ENCODE assay signal across 8 cellular contexts in genomic region chr3:126540342-126540849, GRCh38. TPM values are rescaled to one million over a fixed set of nuclear protein-coding genes. Genes with fewer than 3 reads are reported as not detected.
DNase-seq lines count a peak whose midpoint lies in the region; ATAC-seq, FAIRE-seq and TF ChIP-seq lines count a peak whose summit lies in the region.

No MANE protein-coding gene starts in this region.

- POLR2A ChIA-PET in K562 (lab: Yijun Ruan, JAX): no interaction called here

- H3K4me1 ChIP-seq in K562 (replicated peaks in 1 of 2; ENCODE audit: control insufficient read depth in 2 of 2, insufficient read depth in 2 of 2, low read length in 2 of 2): peaks cover 14 to 23% of the 10 kb centered on the region in 2 experiments
- peaks cover 2 to 37% (median 20%) of the 10 kb centered on the region in 4 donors for H3K4me1 ChIP-seq in liver (ENCODE audit: control insufficient read depth in 4 of 4, insufficient read depth in 4 of 4, low read length in 3 of 4)
- no peaks in the 10 kb centered on the region for H3K4me1 ChIP-seq in small intestine (ENCODE audit: control insufficient read depth in 2 of 2, insufficient read depth in 1 of 2, low read depth in 1 of 2, low read length in 1 of 2)
- H3K4me1 ChIP-seq in Karpas-422 (ENCODE audit: low read length): no peaks in the 10 kb centered on the region

- no peak overlapping the region for H3K27ac Mint-ChIP-seq in stimulated activated memory B cell treated with anti-CD40 and anti-IgM and Interleukin-4, amounts not matched to agents 10 μg/mL and 1 μg/mL and 100 μg/mL, for 72 hours

- peaks cover 6% of the 10 kb centered on the region for H3K4me1 Mint-ChIP-seq in stimulated activated memory B cell treated with anti-CD40 and anti-IgM and Interleukin-4, amounts not matched to agents 10 μg/mL and 1 μg/mL and 100 μg/mL, for 72 hours

- no peaks in the 10 kb centered on the region for H3K79me2 ChIP-seq in K562 (ENCODE audit: control insufficient read depth, insufficient read depth, low read length)
- H3K79me2 ChIP-seq in Karpas-422 (ENCODE audit: low read length): no peaks in the 10 kb centered on the region

- no TSS peak for BruUV-seq in K562 (replicated peaks; lab: Mats Ljungman, UMichigan)

- DNase-seq in AG09309 (ENCODE audit: low read depth): peak; percentile 83
- DNase-seq in KG1 (lab: John Stamatoyannopoulos, UW): peak; percentile 66
- peak in 1 of 4 experiments; percentile 45 for DNase-seq in K562 (ENCODE audit: extremely low read depth in 1 of 4, low spot score in 3 of 4)
- no peak for DNase-seq in small intestine
- no peak for DNase-seq in Karpas-422

- H3K27ac ChIP-seq in K562 (ENCODE audit: extremely low read depth, low read depth, low read length) (peak overlapping the region; percentile 75), liver (ENCODE audit: low read depth in 1 of 2, low read length in 2 of 2) (peak overlapping the region; percentile 21 to 51), small intestine (ENCODE audit: low read depth in 1 of 2, low read length in 1 of 2) (no peak overlapping the region), Karpas-422 (ENCODE audit: low read length) (no peak overlapping the region)

- H3K9me3 ChIP-seq in K562 (replicated peaks; ENCODE audit: control insufficient read depth, insufficient read depth, low read depth, low read length) (peaks cover 2% of the 10 kb centered on the region), liver (ENCODE audit: control insufficient read depth in 4 of 4, low read length in 3 of 4) (no peaks in the 10 kb centered on the region), small intestine (ENCODE audit: control insufficient read depth, low read depth) (no peaks in the 10 kb centered on the region), Karpas-422 (ENCODE audit: low read length) (no peaks in the 10 kb centered on the region)

- H3K36me3 ChIP-seq in K562 (ENCODE audit: control insufficient read depth, insufficient read depth, low read length) (no peaks in the 10 kb centered on the region), liver (ENCODE audit: control insufficient read depth in 4 of 4, insufficient read depth in 3 of 4, low read depth in 1 of 4, low read length in 3 of 4) (peaks cover 0 to 8% (median 0%) of the 10 kb centered on the region in 4 donors), small intestine (ENCODE audit: control insufficient read depth in 2 of 2, insufficient read depth in 2 of 2, low read length in 2 of 2) (no peaks in the 10 kb centered on the region), Karpas-422 (ENCODE audit: insufficient read depth, low read length) (no peaks in the 10 kb centered on the region)

- 23% methylated on average over 9 of the region's 9 CpGs for WGBS in K562 (ENCODE audit: insufficient coverage, low coverage, missing lambda C conversion rate)
- 42% methylated on average over 9 of the region's 9 CpGs for WGBS in liver
- WGBS in small intestine, 3 donors: 45 to 58% (median 51%) methylated on average over 9 of the region's 9 CpGs

- no peaks in the 10 kb centered on the region for H3K9me2 ChIP-seq in Karpas-422 (replicated peaks; ENCODE audit: insufficient read depth, low read length)

- H3K27me3 Mint-ChIP-seq in stimulated activated memory B cell treated with anti-CD40 and anti-IgM and Interleukin-4, amounts not matched to agents 10 μg/mL and 1 μg/mL and 100 μg/mL, for 72 hours: peaks cover 22% of the 10 kb centered on the region

- H3K9ac ChIP-seq in K562 (ENCODE audit: insufficient read depth in 1 of 2, low read depth in 2 of 2, low read length in 2 of 2): peak overlapping the region in 1 of 2 experiments; percentile 28; a peak in 1 of 4 replicates
- H3K9ac ChIP-seq in liver (ENCODE audit: low read depth in 1 of 2, low read length in 2 of 2): no peak overlapping the region
- H3K9ac ChIP-seq in Karpas-422 (ENCODE audit: low read length): no peak overlapping the region

- CTCF ChIA-PET in K562 (lab: Yijun Ruan, JAX; ENCODE audit: low intra/inter-chr PET ratio): interaction anchor here (0.6 kb wide), 1 partner anchor 16 kb away, joined by 3 read pairs; no protein-coding TSS in a partner anchor

- H3K4me2 ChIP-seq in K562 (ENCODE audit: insufficient read depth, low read length) (peak overlapping the region; percentile 29; the same call in 1 of the 2 replicates), Karpas-422 (ENCODE audit: low read depth, low read length, poor library complexity, severe bottlenecking) (no peak overlapping the region)

- TF ChIP-seq RAD21 in K562 (CRISPR knock-in tag; conservative IDR thresholded peaks at IDR 0.05 in 1 of 2, IDR thresholded peaks at IDR 0.05 in 1 of 2) (no peak), liver (IDR thresholded peaks at IDR 0.05) (no peak)

- no peaks in the 10 kb centered on the region for H3K36me3 Mint-ChIP-seq in stimulated activated memory B cell treated with anti-CD40 and anti-IgM and Interleukin-4, amounts not matched to agents 10 μg/mL and 1 μg/mL and 100 μg/mL, for 72 hours

- H3K4me3 Mint-ChIP-seq in stimulated activated memory B cell treated with anti-CD40 and anti-IgM and Interleukin-4, amounts not matched to agents 10 μg/mL and 1 μg/mL and 100 μg/mL, for 72 hours: no peak overlapping the region

- no peak overlapping the region for H3K4me3 ChIP-seq in AG09309 (ENCODE audit: control insufficient read depth, low read depth, low read length)
- H3K4me3 ChIP-seq in K562: no peak overlapping the region
- no peak overlapping the region for H3K4me3 ChIP-seq in liver (ENCODE audit: low read depth in 1 of 3, low read length in 3 of 3)
- no peak overlapping the region for H3K4me3 ChIP-seq in small intestine (ENCODE audit: low read depth in 1 of 2, low read length in 2 of 2)
- H3K4me3 ChIP-seq in Karpas-422 (ENCODE audit: low read length): no peak overlapping the region

- TF ChIP-seq EP300 in K562 (IDR thresholded peaks at IDR 0.05; ENCODE audit: low read length): peak; percentile 75

- H3K27me3 ChIP-seq in K562 (ENCODE audit: control insufficient read depth in 2 of 2, insufficient read depth in 2 of 2, low read length in 2 of 2) (peaks cover 0 to under 1% of the 10 kb centered on the region in 2 experiments; a peak in 2 of 5 replicates), liver (ENCODE audit: control insufficient read depth in 4 of 4, insufficient read depth in 4 of 4, low read length in 3 of 4) (no peaks in the 10 kb centered on the region), small intestine (ENCODE audit: control insufficient read depth in 2 of 2, insufficient read depth in 2 of 2, low read length in 2 of 2) (no peaks in the 10 kb centered on the region), Karpas-422 (ENCODE audit: low read length) (no peaks in the 10 kb centered on the region)

- FAIRE-seq in K562 (lab: Jason Lieb, UNC) (peak; percentile 80), small intestine (lab: Jason Lieb, UNC) (no peak)

- H3K9me3 Mint-ChIP-seq in stimulated activated memory B cell treated with anti-CD40 and anti-IgM and Interleukin-4, amounts not matched to agents 10 μg/mL and 1 μg/mL and 100 μg/mL, for 72 hours: peaks cover 6% of the 10 kb centered on the region

- TF ChIP-seq CTCF in AG09309 (IDR thresholded peaks at IDR 0.05; ENCODE audit: control insufficient read depth, insufficient read depth, low read depth, low read length, missing control alignments): no peak
- TF ChIP-seq CTCF in K562 (IDR thresholded peaks at IDR 0.05 in 2 of 3, conservative IDR thresholded peaks at IDR 0.05 in 1 of 3; ENCODE audit: insufficient read depth in 2 of 3, low read depth in 1 of 3, low read length in 3 of 3): no peak
- TF ChIP-seq CTCF in liver (IDR thresholded peaks at IDR 0.05; ENCODE audit: low read depth, low read length, missing input control): no peak

- ATAC-seq in K562: peak; percentile 68
- no peak for ATAC-seq in HG02870 (IDR thresholded peaks at IDR 0.05; ENCODE audit: unreplicated experiment)
- no peak for ATAC-seq in stimulated activated memory B cell treated with anti-CD40 and anti-IgM and Interleukin-4, amounts not matched to agents 10 μg/mL and 1 μg/mL and 100 μg/mL, for 72 hours

- H2AFZ ChIP-seq in K562 (ENCODE audit: low read depth, low read length) (peak overlapping the region; percentile 83), Karpas-422 (ENCODE audit: low read length) (no peak overlapping the region)

- in situ Hi-C loops in K562 (cut with MboI): no loop called here

- intact Hi-C loops in K562 (cut with micrococcal nuclease): loop anchor here (2.0 kb wide), 1 partner anchor 64 kb away; no protein-coding TSS in a partner anchor

- no peaks in the 10 kb centered on the region for H3K9me1 ChIP-seq in K562 (ENCODE audit: control insufficient read depth, insufficient read depth, low read length)

- H4K20me1 ChIP-seq in K562 (replicated peaks; ENCODE audit: control insufficient read depth, insufficient read depth, low read length) (no peaks in the 10 kb centered on the region), Karpas-422 (ENCODE audit: insufficient read depth, low read depth, low read length) (0 out of 2 replicates have a peak, but pooled peaks cover 4% of the 10 kb centered on the region)

- no peak for TF ChIP-seq POLR2A in K562 (conservative IDR thresholded peaks at IDR 0.05)

RNA-seq across cellular contexts. Expression of gene CHST13, which starts 16.4 kb away (rescaled TPM):
- total RNA-seq in K562 (2011; cell fraction: chromatin; rRNA removed; ENCODE audit: low replicate concordance): not detected in 2 replicates
- not detected in 2 replicates for total RNA-seq in K562 (2011; cell fraction: nucleolus; rRNA removed)
- not detected in 2 replicates for total RNA-seq in K562 (2011; cell fraction: nucleoplasm; rRNA removed)
- total RNA-seq in K562 (2014; rRNA removed) (not detected in 2 replicates), K562 (2014; rRNA removed; fragmentation: Illumina TruSeq; extraction: Trizol) (not detected in 2 replicates), K562 (2015; rRNA removed; fragmentation: Illumina TruSeq; extraction: Trizol) (not detected in 2 replicates), K562 (2021) (not detected in 2 replicates), liver (10 to 100 TPM; 19.7 to 39.1 TPM)
- polyA plus RNA-seq in K562 (2011; rRNA removed) (not detected in 2 replicates), K562 (2014; fragmentation: Illumina TruSeq; extraction: Trizol) (not detected in 2 replicates), K562 (2014; fragmentation: Nextera tagmentation; extraction: Ambion mirVana) (not detected), K562 (2014; rRNA removed) (not detected in 2 replicates), liver (10 to 100 TPM; 22.1 to 28.3 TPM), small intestine (1 to 10 TPM in 1 of 3 donors, under 1 TPM in 2; 0.21 to 1.9 (median 0.89) TPM)
- polyA plus RNA-seq in K562 (2011; cell fraction: cytosol; rRNA removed): 0.09 TPM in 1 of 2 replicates, not detected in the other
- not detected in 2 replicates for polyA plus RNA-seq in K562 (2011; cell fraction: nucleus; rRNA removed)
- polyA plus RNA-seq in K562 (2012): 0.04 TPM in 1 of 2 replicates, not detected in the other
- not detected in 2 replicates for polyA minus RNA-seq in K562 (2011; rRNA and poly(A)+ RNA removed)
- not detected in 2 replicates for polyA minus RNA-seq in K562 (2011; cell fraction: cytosol; rRNA and poly(A)+ RNA removed)
- not detected in 2 replicates for polyA minus RNA-seq in K562 (2011; cell fraction: nucleus; rRNA and poly(A)+ RNA removed)
- total RNA-seq in Karpas-422 (2014; rRNA removed; shearing (Covaris generic); ENCODE audit: low replicate concordance): not detected in 2 replicates

RNA-seq across cellular contexts. Expression of gene C3orf22, which starts 18.3 kb away (rescaled TPM):
- not detected in 2 replicates for total RNA-seq in K562 (2011; cell fraction: chromatin; rRNA removed; ENCODE audit: low replicate concordance)
- total RNA-seq in K562 (2011; cell fraction: nucleolus; rRNA removed): not detected in 2 replicates
- not detected in 2 replicates for total RNA-seq in K562 (2011; cell fraction: nucleoplasm; rRNA removed)
- total RNA-seq in K562 (2014; rRNA removed): not detected in 2 replicates
- not detected in 2 replicates for total RNA-seq in K562 (2014; rRNA removed; fragmentation: Illumina TruSeq; extraction: Trizol)
- total RNA-seq in K562 (2015; rRNA removed; fragmentation: Illumina TruSeq; extraction: Trizol): not detected in 2 replicates
- total RNA-seq in K562 (2021): not detected in 2 replicates
- not detected in 2 replicates for polyA plus RNA-seq in K562 (2011; rRNA removed)
- not detected in 2 replicates for polyA plus RNA-seq in K562 (2011; cell fraction: cytosol; rRNA removed)
- polyA plus RNA-seq in K562 (2011; cell fraction: nucleus; rRNA removed): not detected in 2 replicates
- polyA plus RNA-seq in K562 (2012): not detected in 2 replicates
- polyA plus RNA-seq in K562 (2014; fragmentation: Illumina TruSeq; extraction: Trizol): not detected in 2 replicates
- not detected for polyA plus RNA-seq in K562 (2014; fragmentation: Nextera tagmentation; extraction: Ambion mirVana)
- polyA plus RNA-seq in K562 (2014; rRNA removed): not detected in 2 replicates
- polyA minus RNA-seq in K562 (2011; rRNA and poly(A)+ RNA removed): not detected in 2 replicates
- not detected in 2 replicates for polyA minus RNA-seq in K562 (2011; cell fraction: cytosol; rRNA and poly(A)+ RNA removed)
- not detected in 2 replicates for polyA minus RNA-seq in K562 (2011; cell fraction: nucleus; rRNA and poly(A)+ RNA removed)
- total RNA-seq in liver: not detected
- polyA plus RNA-seq in liver: not detected
- polyA plus RNA-seq in small intestine: not detected
- total RNA-seq in Karpas-422 (2014; rRNA removed; shearing (Covaris generic); ENCODE audit: low replicate concordance): not detected in 2 replicates

RNA-seq across cellular contexts. Expression of gene UROC1, which starts 22.8 kb away (rescaled TPM):
- not detected in 2 replicates for total RNA-seq in K562 (2011; cell fraction: chromatin; rRNA removed; ENCODE audit: low replicate concordance)
- not detected in 2 replicates for total RNA-seq in K562 (2011; cell fraction: nucleolus; rRNA removed)
- not detected in 2 replicates for total RNA-seq in K562 (2011; cell fraction: nucleoplasm; rRNA removed)
- total RNA-seq in K562 (2014; rRNA removed) (not detected in 2 replicates), K562 (2014; rRNA removed; fragmentation: Illumina TruSeq; extraction: Trizol) (not detected in 2 replicates), K562 (2015; rRNA removed; fragmentation: Illumina TruSeq; extraction: Trizol) (not detected in 2 replicates), K562 (2021) (0.07 TPM in 1 of 2 replicates, not detected in the other), liver (10 to 100 TPM in 1 of 2 donors, 1 to 10 TPM in 1; 5.9 to 28.4 TPM)
- polyA plus RNA-seq in K562 (2011; rRNA removed) (not detected in 2 replicates), K562 (2014; fragmentation: Illumina TruSeq; extraction: Trizol) (not detected in 2 replicates), K562 (2014; fragmentation: Nextera tagmentation; extraction: Ambion mirVana) (not detected), K562 (2014; rRNA removed) (not detected in 2 replicates), liver (10 to 100 TPM; 16.5 to 20.0 TPM), small intestine (under 1 TPM in 1 of 3 donors, not detected in 2; 0.27 TPM)
- polyA plus RNA-seq in K562 (2011; cell fraction: cytosol; rRNA removed): not detected in 2 replicates
- not detected in 2 replicates for polyA plus RNA-seq in K562 (2011; cell fraction: nucleus; rRNA removed)
- polyA plus RNA-seq in K562 (2012): not detected in 2 replicates
- not detected in 2 replicates for polyA minus RNA-seq in K562 (2011; rRNA and poly(A)+ RNA removed)
- polyA minus RNA-seq in K562 (2011; cell fraction: cytosol; rRNA and poly(A)+ RNA removed): not detected in 2 replicates
- polyA minus RNA-seq in K562 (2011; cell fraction: nucleus; rRNA and poly(A)+ RNA removed): not detected in 2 replicates
- total RNA-seq in Karpas-422 (2014; rRNA removed; shearing (Covaris generic); ENCODE audit: low replicate concordance): not detected in 2 replicates

Comparison
In these comparisons a context has a peak if more than half of its experiments do, and no peak if none do; other contexts are left out.
1. DNase-seq: peak in AG09309 (single experiment) and KG1 (single experiment); none in small intestine (single experiment) and Karpas-422 (single experiment).
2. H3K27ac ChIP-seq: peak in K562 (single experiment) and liver (2 of 2); none in small intestine (0 of 2) and Karpas-422 (single experiment).
3. RNA of gene CHST13, which starts 16.4 kb away (total RNA-seq): 19.7 to 39.1 TPM in liver; not detected in K562 and not detected in Karpas-422; every median in the first group is over 10 times any median in the second.